ENCODE assay signal across 19 cellular contexts in the genomic region with DNA sequence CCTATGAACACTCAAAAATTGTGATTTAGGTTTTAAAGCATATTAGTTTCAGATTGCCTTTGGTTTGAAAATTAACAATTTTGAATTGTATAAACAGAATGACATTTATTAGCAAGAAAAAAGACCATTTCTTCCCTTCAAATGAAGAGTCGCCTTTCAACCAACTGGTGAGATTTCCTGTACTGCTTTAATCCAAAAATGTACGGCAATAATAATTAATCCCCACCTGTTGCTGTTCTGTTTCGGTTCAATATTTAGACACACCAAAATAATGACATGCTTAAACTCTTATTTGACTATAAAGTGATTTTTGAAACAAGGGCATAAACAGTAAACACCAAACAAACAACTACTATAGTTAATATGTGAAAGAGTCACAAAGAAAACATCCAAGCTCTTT. TPM values are rescaled to one million over a fixed set of nuclear protein-coding genes. Genes with fewer than 3 reads are reported as not detected.
DNase-seq lines count a peak whose midpoint lies in the region; ATAC-seq and TF ChIP-seq lines count a peak whose summit lies in the region.
"Had no signal": no experiment of that assay in that cellular context is flagged by ENCODE, and none has a peak within 500 bp of the region (broad histone marks: within the 10 kb centered on the region; RNA-seq: fewer than 3 reads in every experiment).

No MANE protein-coding gene starts in this region.

- H3K27ac ChIP-seq in H9 (ENCODE audit: insufficient read length, low read depth, low read length) (no peak overlapping the region), PC-9 (no peak overlapping the region), osteoblast (ENCODE audit: low read depth, low read length) (no peak overlapping the region)
- H3K27ac ChIP-seq: thoracic aorta had no signal

- no peak overlapping the region for H4K5ac ChIP-seq in H9 (ENCODE audit: insufficient read length, low read depth, low read length)

- no peak overlapping the region for H3K14ac ChIP-seq in H9 (ENCODE audit: insufficient read depth, low read length)

- no peak overlapping the region for H3K4me2 ChIP-seq in H9 (ENCODE audit: insufficient read depth, insufficient read length, low read length)
- H3K4me2 ChIP-seq in PC-9 = no peak overlapping the region
- H3K4me2 ChIP-seq in osteoblast (ENCODE audit: insufficient read depth, low read length) = no peak overlapping the region

- no peak overlapping the region for H2BK15ac ChIP-seq in H9 (ENCODE audit: low read depth, low read length)

- no peak overlapping the region for H3K4me3 ChIP-seq in PC-9
- no peak overlapping the region for H3K4me3 ChIP-seq in osteoblast (ENCODE audit: insufficient read depth, low read length)
- H3K4me3 ChIP-seq: MG63, thoracic aorta had no signal

- no peak overlapping the region for H3T11ph ChIP-seq in H9 (ENCODE audit: low read length)

- H3K9me3 ChIP-seq in H9 (ENCODE audit: control insufficient read depth, low read depth, low read length) = no peaks in the 10 kb centered on the region
- H3K9me3 ChIP-seq in PC-9 (ENCODE audit: insufficient read depth, low read depth) = peaks cover 3% of the 10 kb centered on the region; the same call in 1 of the 2 replicates
- no peaks in the 10 kb centered on the region for H3K9me3 ChIP-seq in osteoblast (ENCODE audit: low read depth, low read length)
- H3K9me3 ChIP-seq: MG63, thoracic aorta had no signal

- no TSS peak for BruUV-seq in PC-9 (replicated peaks; lab: Mats Ljungman, UMichigan)

- H3K4ac ChIP-seq in H9 (ENCODE audit: low read depth, low read length) = no peak overlapping the region

- H3K79me2 ChIP-seq in H9 (ENCODE audit: insufficient read depth, low read length) (peaks cover 12% of the 10 kb centered on the region), PC-9 (ENCODE audit: low read depth) (no peaks in the 10 kb centered on the region), osteoblast (ENCODE audit: insufficient read depth, low read length) (no peaks in the 10 kb centered on the region)

- POLR2A ChIA-PET in PC-9 (lab: Charles Lee; ENCODE audit: unreplicated experiment) = no interaction called here

- H3K36me3 Mint-ChIP-seq in H9 (ENCODE audit: insufficient read depth in 1 of 3, low read depth in 3 of 3) (peaks cover 0 to 12% (median 10%) of the 10 kb centered on the region in 3 experiments; a peak in 4 of 7 replicates), endothelial cell (ENCODE audit: low read depth, unreplicated experiment) (no peaks in the 10 kb centered on the region)
- H3K36me3 Mint-ChIP-seq: stimulated activated effector memory CD8-positive, alpha-beta T cell treated with anti-CD3 and anti-CD28 coated beads, Interleukin-12 subunit alpha, Interleukin-12 subunit beta, amount 100 ng/mL, for 72 hours had no signal

- WGBS in H9 (ENCODE audit: extremely low coverage, insufficient read length, low lambda C conversion rate) = no CpG with 5 or more reads among the region's 3 CpGs

- H2AK5ac ChIP-seq in H9 (ENCODE audit: insufficient read length, low read length) = no peak overlapping the region

- H3K4me1 Mint-ChIP-seq in H9 (peaks cover 57 to 60% of the 10 kb centered on the region in 2 experiments), endothelial cell (ENCODE audit: unreplicated experiment) (peaks cover 28% of the 10 kb centered on the region)
- H3K4me1 Mint-ChIP-seq: stimulated activated effector memory CD8-positive, alpha-beta T cell treated with anti-CD3 and anti-CD28 coated beads, Interleukin-12 subunit alpha, Interleukin-12 subunit beta, amount 100 ng/mL, for 72 hours had no signal

- H4K20me1 ChIP-seq in H9 (ENCODE audit: control insufficient read depth, insufficient read depth, insufficient read length) (no peaks in the 10 kb centered on the region), PC-9 (ENCODE audit: insufficient read depth) (no peaks in the 10 kb centered on the region), osteoblast (ENCODE audit: insufficient read depth, low read length) (no peaks in the 10 kb centered on the region)

- H3K23me2 ChIP-seq in H9 (ENCODE audit: insufficient read length, low read depth, low read length, poor library complexity, severe bottlenecking) = no peaks in the 10 kb centered on the region

- no peak overlapping the region for H3K18ac ChIP-seq in H9 (ENCODE audit: insufficient read length, low read depth, low read length)

- H3K4me1 ChIP-seq in H9 (ENCODE audit: insufficient read depth, low read length) (peaks cover 10% of the 10 kb centered on the region; the same call in 1 of the 2 replicates), PC-9 (replicated peaks; ENCODE audit: insufficient read depth) (no peaks in the 10 kb centered on the region), osteoblast (ENCODE audit: insufficient read depth, low read length) (peaks cover 15% of the 10 kb centered on the region)

- TF ChIP-seq CTCF in H9 (conservative IDR thresholded peaks at IDR 0.05) (no peak), PC-9 (conservative IDR thresholded peaks at IDR 0.05) (no peak), endothelial cell (IDR thresholded peaks at IDR 0.05; ENCODE audit: unreplicated experiment) (no peak), osteoblast (IDR thresholded peaks at IDR 0.05; ENCODE audit: extremely low read depth, low read depth, low read length) (no peak)

- no peak overlapping the region for H2BK120ac ChIP-seq in H9 (ENCODE audit: low read depth, low read length, poor library complexity, severe bottlenecking)

- H2BK20ac ChIP-seq in H9 (ENCODE audit: low read depth, low read length, poor library complexity, severe bottlenecking) = no peak overlapping the region

- DNase-seq in H9 (no peak), PC-9 (no peak), endothelial cell (ENCODE audit: low spot score) (no peak), osteoblast (ENCODE audit: insufficient read length, low spot score, missing footprints) (no peak), SIG-M5 treated with dmso at 0.1 percent for 504 hours (lab: John Stamatoyannopoulos, UW; ENCODE audit: unreplicated experiment) (no peak)
- DNase-seq: activated CD4-positive, alpha-beta T cell treated with anti-CD3 and anti-CD28 coated beads, Interleukin-2, amount 50 U/mL, for 48 hours; activated gamma-delta T cell treated with Interleukin-2 at 50 U/mL for 16 hours; amniotic stem cell; COR-L47; MG63; NCI-H146; NCI-H2171 treated with DMSO at 0.1 percent for 48 hours; NCI-H526 treated with DMSO at 0.1 percent for 48 hours; SHP77; T-helper 17 cell had no signal

- ATAC-seq in GM18520 (IDR thresholded peaks at IDR 0.05; ENCODE audit: unreplicated experiment) = no peak
- no peak for ATAC-seq in esophagus mucosa
- ATAC-seq: stimulated activated effector memory CD8-positive, alpha-beta T cell treated with anti-CD3 and anti-CD28 coated beads, Interleukin-12 subunit alpha, Interleukin-12 subunit beta, amount 100 ng/mL, for 72 hours; T-helper 17 cell had no signal

- no peak overlapping the region for H4K91ac ChIP-seq in H9 (ENCODE audit: insufficient read length, low read depth, low read length)

- no peaks in the 10 kb centered on the region for H3K9me3 Mint-ChIP-seq in H9
- no peaks in the 10 kb centered on the region for H3K9me3 Mint-ChIP-seq in endothelial cell (ENCODE audit: unreplicated experiment)
- H3K9me3 Mint-ChIP-seq: stimulated activated effector memory CD8-positive, alpha-beta T cell treated with anti-CD3 and anti-CD28 coated beads, Interleukin-12 subunit alpha, Interleukin-12 subunit beta, amount 100 ng/mL, for 72 hours had no signal

- H2AFZ ChIP-seq in H9 (ENCODE audit: low read length) (no peak overlapping the region), PC-9 (peak overlapping the region; percentile 21; the same call in 1 of the 2 replicates), osteoblast (ENCODE audit: low read length) (peak overlapping the region; percentile 87)

- no peak overlapping the region for H3K9ac ChIP-seq in H9 (ENCODE audit: extremely low read depth, insufficient read length, low read length)

- H3K36me3 ChIP-seq in PC-9 (ENCODE audit: low read depth) (no peaks in the 10 kb centered on the region), osteoblast (ENCODE audit: insufficient read depth, low read length) (no peaks in the 10 kb centered on the region)
- H3K36me3 ChIP-seq: MG63, thoracic aorta had no signal

- H3K27me3 ChIP-seq in H9 (ENCODE audit: insufficient read depth, low read length) (no peaks in the 10 kb centered on the region), PC-9 (ENCODE audit: insufficient read depth, low read depth) (no peaks in the 10 kb centered on the region), osteoblast (ENCODE audit: insufficient read depth, low read length) (no peaks in the 10 kb centered on the region)
- H3K27me3 ChIP-seq: MG63 had no signal

- no peak overlapping the region for H3K23ac ChIP-seq in H9 (ENCODE audit: insufficient read length, low read depth, low read length)

- H3K27ac Mint-ChIP-seq in H9 (peak overlapping the region; percentile 97 to 98 (median 97); a peak in 6 of 7 replicates), endothelial cell (ENCODE audit: unreplicated experiment) (peak overlapping the region; percentile 94)
- H3K27ac Mint-ChIP-seq: T-helper 17 cell had no signal

- no peak overlapping the region for H4K8ac ChIP-seq in H9 (replicated peaks; ENCODE audit: insufficient read length, low read depth, low read length)

- H2BK12ac ChIP-seq in H9 (ENCODE audit: insufficient read length, low read depth, low read length) = no peak overlapping the region

- CTCF ChIA-PET in PC-9 (lab: Charles Lee) = no interaction called here

- H2BK5ac ChIP-seq in H9 (ENCODE audit: insufficient read length, low read length) = no peak overlapping the region

- H3K9me2 ChIP-seq in PC-9 (ENCODE audit: insufficient read depth) = 0 out of 2 replicates have a peak, but pooled peaks cover 5% of the 10 kb centered on the region

- intact Hi-C loops in PC-9 (cut with micrococcal nuclease; ENCODE audit: unreplicated experiment) = no loop called here

- no peak overlapping the region for H3K56ac ChIP-seq in H9 (ENCODE audit: insufficient read length, low read depth, low read length)

- H3K27me3 Mint-ChIP-seq in H9 (ENCODE audit: low read depth) (no peaks in the 10 kb centered on the region), endothelial cell (ENCODE audit: unreplicated experiment) (no peaks in the 10 kb centered on the region)

- no peaks in the 10 kb centered on the region for H3F3A ChIP-seq in PC-9 (ENCODE audit: insufficient read depth, low read depth)

- no peaks in the 10 kb centered on the region for H3K79me1 ChIP-seq in H9 (ENCODE audit: insufficient read depth, low read depth, low read length, poor library complexity, severe bottlenecking)

- H3K4me3 Mint-ChIP-seq in H9 (no peak overlapping the region), endothelial cell (ENCODE audit: unreplicated experiment) (no peak overlapping the region)
- H3K4me3 Mint-ChIP-seq: stimulated activated effector memory CD8-positive, alpha-beta T cell treated with anti-CD3 and anti-CD28 coated beads, Interleukin-12 subunit alpha, Interleukin-12 subunit beta, amount 100 ng/mL, for 72 hours; T-helper 17 cell had no signal

RNA-seq across cellular contexts. Expression of a gene that starts 39.6 kb away (rescaled TPM):
- 33.9 and 37.0 TPM in 2 replicates for total RNA-seq in H9 (2021)
- 11.8 and 14.0 TPM in 2 replicates for total RNA-seq in PC-9 (2021)
- total RNA-seq in endothelial cell (ENCODE audit: unreplicated experiment) = 26.3 TPM
- total RNA-seq in osteoblast = 33.7 and 54.5 TPM in 2 replicates
- total RNA-seq in esophagus mucosa = 1.8 TPM
